Comparison of ENCODE assay signal across 10 cellular contexts in genomic region chr19:42601811-42602443, GRCh38. TPM values are rescaled to one million over a fixed set of nuclear protein-coding genes. Genes with fewer than 3 reads are reported as not detected.
A peak's percentile ranks its signal among the peaks of the same experiment; 100 is the strongest.
DNase-seq lines count a peak whose midpoint lies in the region; ATAC-seq, FAIRE-seq and TF ChIP-seq lines count a peak whose summit lies in the region.
"Had no signal": no experiment of that assay in that cellular context is flagged by ENCODE, and none has a peak within 500 bp of the region (broad histone marks: within the 10 kb centered on the region; RNA-seq: fewer than 3 reads in every experiment).

No MANE protein-coding gene starts in this region.

- FAIRE-seq in GM19239 (lab: Jason Lieb, UNC): no peak

- H3K4me3 ChIP-seq in H7 (ENCODE audit: insufficient read depth, low read depth, low read length) (no peak overlapping the region), foreskin fibroblast (ENCODE audit: low read depth in 1 of 2, low read length in 2 of 2) (no peak overlapping the region)
- H3K4me3 ChIP-seq: heart left ventricle had no signal

- TF ChIP-seq CTCF in foreskin fibroblast (IDR thresholded peaks at IDR 0.05; ENCODE audit: low read depth, low read length): no peak

- DNase-seq in AG08396 (ENCODE audit: low spot score) (peak; percentile 59), H7 (peak; percentile 34), foreskin fibroblast (peak; percentile 16 to 49), GM19239 (ENCODE audit: insufficient read length, low spot score) (no peak), D341Med (ENCODE audit: low spot score) (no peak)

- peak; percentile 64; the same call in 2 of the 3 replicates for ATAC-seq in SK-N-SH treated with all-trans-retinoic acid at 6 μM for 48 hours
- no peak for ATAC-seq in HG02642 (IDR thresholded peaks at IDR 0.05; ENCODE audit: poor library complexity, unreplicated experiment)
- no peak for ATAC-seq in GM19463 (IDR thresholded peaks at IDR 0.05; ENCODE audit: unreplicated experiment)
- ATAC-seq: activated T-cell treated with anti-CD3 and anti-CD28 coated beads, Interleukin-2, amount 50 U/mL, for 72 hours had no signal

- no peaks in the 10 kb centered on the region for H3K36me3 ChIP-seq in H7 (replicated peaks; ENCODE audit: control insufficient read depth, insufficient read depth, low read length)
- H3K36me3 ChIP-seq: heart left ventricle had no signal

- H3K27me3 ChIP-seq in H7 (ENCODE audit: control insufficient read depth, insufficient read depth, low read length): no peaks in the 10 kb centered on the region

TF ChIP-seq in SK-N-SH treated with all-trans-retinoic acid at 6 μM for 48 hours, 23 proteins besides CTCF, POLR2A, EP300 and RAD21:
- no peak for TF ChIP-seq ZNF8 (CRISPR knock-in tag; IDR thresholded peaks at IDR 0.05)
- no peak for TF ChIP-seq TCF4 (CRISPR knock-in tag; IDR thresholded peaks at IDR 0.05; ENCODE audit: borderline replicate concordance)
- no peak for TF ChIP-seq ZFP3 (CRISPR knock-in tag; IDR thresholded peaks at IDR 0.05)
- TF ChIP-seq OSR1 (CRISPR knock-in tag; IDR thresholded peaks at IDR 0.05): no peak
- TF ChIP-seq GLIS3 (CRISPR knock-in tag; IDR thresholded peaks at IDR 0.05): no peak
- TF ChIP-seq ISL1 (CRISPR knock-in tag; IDR thresholded peaks at IDR 0.05): no peak
- TF ChIP-seq, protein P1, sequence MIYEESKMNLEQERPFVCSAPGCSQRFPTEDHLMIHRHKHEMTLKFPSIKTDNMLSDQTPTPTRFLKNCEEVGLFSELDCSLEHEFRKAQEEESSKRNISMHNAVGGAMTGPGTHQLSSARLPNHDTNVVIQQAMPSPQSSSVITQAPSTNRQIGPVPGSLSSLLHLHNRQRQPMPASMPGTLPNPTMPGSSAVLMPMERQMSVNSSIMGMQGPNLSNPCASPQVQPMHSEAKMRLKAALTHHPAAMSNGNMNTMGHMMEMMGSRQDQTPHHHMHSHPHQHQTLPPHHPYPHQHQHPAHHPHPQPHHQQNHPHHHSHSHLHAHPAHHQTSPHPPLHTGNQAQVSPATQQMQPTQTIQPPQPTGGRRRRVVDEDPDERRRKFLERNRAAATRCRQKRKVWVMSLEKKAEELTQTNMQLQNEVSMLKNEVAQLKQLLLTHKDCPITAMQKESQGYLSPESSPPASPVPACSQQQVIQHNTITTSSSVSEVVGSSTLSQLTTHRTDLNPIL (CRISPR knock-in tag; IDR thresholded peaks at IDR 0.05; ENCODE audit: low read depth): no peak
- TF ChIP-seq ZC3H10 (CRISPR knock-in tag; IDR thresholded peaks at IDR 0.05): no peak
- TF ChIP-seq, protein P2, sequence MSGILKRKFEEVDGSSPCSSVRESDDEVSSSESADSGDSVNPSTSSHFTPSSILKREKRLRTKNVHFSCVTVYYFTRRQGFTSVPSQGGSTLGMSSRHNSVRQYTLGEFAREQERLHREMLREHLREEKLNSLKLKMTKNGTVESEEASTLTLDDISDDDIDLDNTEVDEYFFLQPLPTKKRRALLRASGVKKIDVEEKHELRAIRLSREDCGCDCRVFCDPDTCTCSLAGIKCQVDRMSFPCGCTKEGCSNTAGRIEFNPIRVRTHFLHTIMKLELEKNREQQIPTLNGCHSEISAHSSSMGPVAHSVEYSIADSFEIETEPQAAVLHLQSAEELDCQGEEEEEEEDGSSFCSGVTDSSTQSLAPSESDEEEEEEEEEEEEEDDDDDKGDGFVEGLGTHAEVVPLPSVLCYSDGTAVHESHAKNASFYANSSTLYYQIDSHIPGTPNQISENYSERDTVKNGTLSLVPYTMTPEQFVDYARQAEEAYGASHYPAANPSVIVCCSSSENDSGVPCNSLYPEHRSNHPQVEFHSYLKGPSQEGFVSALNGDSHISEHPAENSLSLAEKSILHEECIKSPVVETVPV (CRISPR knock-in tag; IDR thresholded peaks at IDR 0.05): no peak
- TF ChIP-seq ZNF565 (CRISPR knock-in tag; conservative IDR thresholded peaks at IDR 0.05; ENCODE audit: low read depth): no peak
- TF ChIP-seq PPARA (CRISPR knock-in tag; IDR thresholded peaks at IDR 0.05; ENCODE audit: borderline replicate concordance): no peak
- no peak for TF ChIP-seq ZFP30 (CRISPR knock-in tag; IDR thresholded peaks at IDR 0.05)
- TF ChIP-seq, protein P3, sequence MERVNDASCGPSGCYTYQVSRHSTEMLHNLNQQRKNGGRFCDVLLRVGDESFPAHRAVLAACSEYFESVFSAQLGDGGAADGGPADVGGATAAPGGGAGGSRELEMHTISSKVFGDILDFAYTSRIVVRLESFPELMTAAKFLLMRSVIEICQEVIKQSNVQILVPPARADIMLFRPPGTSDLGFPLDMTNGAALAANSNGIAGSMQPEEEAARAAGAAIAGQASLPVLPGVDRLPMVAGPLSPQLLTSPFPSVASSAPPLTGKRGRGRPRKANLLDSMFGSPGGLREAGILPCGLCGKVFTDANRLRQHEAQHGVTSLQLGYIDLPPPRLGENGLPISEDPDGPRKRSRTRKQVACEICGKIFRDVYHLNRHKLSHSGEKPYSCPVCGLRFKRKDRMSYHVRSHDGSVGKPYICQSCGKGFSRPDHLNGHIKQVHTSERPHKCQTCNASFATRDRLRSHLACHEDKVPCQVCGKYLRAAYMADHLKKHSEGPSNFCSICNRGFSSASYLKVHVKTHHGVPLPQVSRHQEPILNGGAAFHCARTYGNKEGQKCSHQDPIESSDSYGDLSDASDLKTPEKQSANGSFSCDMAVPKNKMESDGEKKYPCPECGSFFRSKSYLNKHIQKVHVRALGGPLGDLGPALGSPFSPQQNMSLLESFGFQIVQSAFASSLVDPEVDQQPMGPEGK (CRISPR knock-in tag; IDR thresholded peaks at IDR 0.05; ENCODE audit: borderline replicate concordance): no peak
TF ChIP-seq in SK-N-SH treated with all-trans-retinoic acid at 6 μM for 48 hours: peak in this region for 0.

RNA-seq across cellular contexts. Expression of gene CEACAM8, which starts 7.2 kb away (rescaled TPM):
- total RNA-seq in H7 (2014; rRNA removed; shearing (Covaris generic)): not detected in 2 replicates
- total RNA-seq: activated T-cell treated with anti-CD3 and anti-CD28 coated beads, Interleukin-2, amount 50 U/mL, for 72 hours had no signal

Comparison
In these comparisons a context has a peak if more than half of its experiments do, and no peak if none do; other contexts are left out.
1. DNase-seq: peak in AG08396 (single experiment), H7 (single experiment) and foreskin fibroblast (2 of 2); none in GM19239 (single experiment) and D341Med (single experiment).